Comparison of ENCODE assay signal across 1 cellular context in the genomic region with DNA sequence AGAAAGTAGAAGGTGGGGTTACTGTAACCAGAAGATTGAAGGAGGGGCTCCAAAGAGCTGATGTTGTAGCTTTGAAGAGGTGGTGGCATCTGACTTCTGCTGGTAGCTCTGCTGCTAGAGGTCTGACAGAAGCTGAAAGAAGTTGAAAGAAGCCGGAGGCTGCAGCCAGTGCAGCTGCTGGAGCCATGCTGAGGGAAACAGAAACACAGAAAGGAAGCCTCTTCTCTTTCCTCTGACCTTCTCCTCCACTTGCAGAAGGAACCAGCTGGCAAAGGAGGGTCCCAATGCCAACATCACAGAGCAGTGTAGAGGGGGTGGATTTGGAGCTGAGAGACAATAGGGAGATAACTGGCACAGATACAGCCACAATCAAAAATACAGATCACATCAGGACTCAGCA.
TF ChIP-seq lines count a peak whose summit lies in the region.

No MANE protein-coding gene starts in this region.

TF ChIP-seq in IMR-90, 13 proteins besides CTCF, POLR2A, EP300 and RAD21:
- TF ChIP-seq SMC3 (IDR thresholded peaks at IDR 0.05; ENCODE audit: low read depth, low read length) (no peak), CHD1 (IDR thresholded peaks at IDR 0.05; ENCODE audit: low read depth, low read length) (no peak), MAZ (IDR thresholded peaks at IDR 0.05; ENCODE audit: borderline replicate concordance, low read depth, low read length) (no peak), RFX5 (IDR thresholded peaks at IDR 0.05; ENCODE audit: low read depth, low read length) (no peak), NFE2L2 (IDR thresholded peaks at IDR 0.05; ENCODE audit: low read depth, low read length) (no peak), MXI1 (IDR thresholded peaks at IDR 0.05; ENCODE audit: borderline replicate concordance, low read depth, low read length) (no peak), CEBPB (IDR thresholded peaks at IDR 0.05; ENCODE audit: low read depth, low read length) (no peak), FOS (IDR thresholded peaks at IDR 0.05; ENCODE audit: low read depth, low read length) (no peak)
- TF ChIP-seq, protein P1, sequence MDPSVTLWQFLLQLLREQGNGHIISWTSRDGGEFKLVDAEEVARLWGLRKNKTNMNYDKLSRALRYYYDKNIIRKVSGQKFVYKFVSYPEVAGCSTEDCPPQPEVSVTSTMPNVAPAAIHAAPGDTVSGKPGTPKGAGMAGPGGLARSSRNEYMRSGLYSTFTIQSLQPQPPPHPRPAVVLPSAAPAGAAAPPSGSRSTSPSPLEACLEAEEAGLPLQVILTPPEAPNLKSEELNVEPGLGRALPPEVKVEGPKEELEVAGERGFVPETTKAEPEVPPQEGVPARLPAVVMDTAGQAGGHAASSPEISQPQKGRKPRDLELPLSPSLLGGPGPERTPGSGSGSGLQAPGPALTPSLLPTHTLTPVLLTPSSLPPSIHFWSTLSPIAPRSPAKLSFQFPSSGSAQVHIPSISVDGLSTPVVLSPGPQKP (IDR thresholded peaks at IDR 0.05; ENCODE audit: borderline replicate concordance, low read depth, low read length) = no peak
